In genomic region chr4:189162073-189162789, GRCh38 we compare ENCODE assay signal across 20 cellular contexts.
DNase-seq lines count a peak whose midpoint lies in the region; TF ChIP-seq lines count a peak whose summit lies in the region.
"Had no signal": no experiment of that assay in that cellular context is flagged by ENCODE, and none has a peak within 500 bp of the region (broad histone marks: within the 10 kb centered on the region; RNA-seq: fewer than 3 reads in every experiment).

No MANE protein-coding gene starts in this region.

- intact Hi-C loops in MCF 10A (cut with micrococcal nuclease), result no loop called here

- H3K4me3 ChIP-seq in H7 (ENCODE audit: insufficient read depth, low read depth, low read length), result no peak overlapping the region
- H3K4me3 ChIP-seq in iPS-15b (ENCODE audit: low read depth, low read length), result peak overlapping the region; percentile 16
- H3K4me3 ChIP-seq in neuronal stem cell (ENCODE audit: low read length in 2 of 2), result no peak overlapping the region
- H3K4me3 ChIP-seq: A549 had no signal

- H3K9me3 ChIP-seq in iPS-15b (ENCODE audit: control insufficient read depth, insufficient read depth, low read length) (no peaks in the 10 kb centered on the region), neuronal stem cell (replicated peaks in 1 of 2; ENCODE audit: control insufficient read depth in 2 of 2, insufficient read depth in 1 of 2, low read depth in 1 of 2, low read length in 2 of 2) (no peaks in the 10 kb centered on the region)
- H3K9me3 ChIP-seq: A549, Caco-2 had no signal

- H3K79me1 ChIP-seq in neuronal stem cell (ENCODE audit: low read depth, low read length), result no peaks in the 10 kb centered on the region

- no peaks in the 10 kb centered on the region for H3K27me3 Mint-ChIP-seq in MCF 10A (ENCODE audit: insufficient read depth, unreplicated experiment)
- H3K27me3 Mint-ChIP-seq: CD4-positive, alpha-beta T cell had no signal

- H3K4me3 Mint-ChIP-seq in MCF 10A (ENCODE audit: unreplicated experiment), result no peak overlapping the region
- H3K4me3 Mint-ChIP-seq: CD4-positive, alpha-beta T cell; T-cell had no signal

- no peak overlapping the region for H3K4ac ChIP-seq in neuronal stem cell (ENCODE audit: low read length)

- no peak overlapping the region for H2BK15ac ChIP-seq in neuronal stem cell (ENCODE audit: low read length)

- no peak overlapping the region for H2AK5ac ChIP-seq in neuronal stem cell (ENCODE audit: low read depth, low read length)

- no peak overlapping the region for H2BK12ac ChIP-seq in neuronal stem cell (ENCODE audit: low read length)

- H4K8ac ChIP-seq in neuronal stem cell (ENCODE audit: low read depth, low read length), result no peak overlapping the region

- POLR2A ChIA-PET in MCF 10A (lab: Yijun Ruan, JAX), result no interaction called here

- peak; percentile 45 for DNase-seq in H7
- peak; percentile 14 for DNase-seq in NCI-H526 treated with DMSO at 0.1 percent for 48 hours (lab: John Stamatoyannopoulos, UW)
- peak; percentile 15 for DNase-seq in neuronal stem cell (ENCODE audit: low spot score)
- DNase-seq in MCF 10A (ENCODE audit: unreplicated experiment), result no peak
- DNase-seq in SHP77 treated with DMSO at 0.1 percent for 48 hours (lab: John Stamatoyannopoulos, UW), result no peak
- no peak for DNase-seq in GOT3 (lab: John Stamatoyannopoulos, UW)
- DNase-seq in EL, result no peak
- DNase-seq: Caco-2; CD4-positive, alpha-beta T cell; NCI-H1105 treated with DMSO at 0.1 percent for 48 hours; NCI-H1694; NCI-H2081 treated with DMSO at 0.1 percent for 48 hours; NCI-H510A; NCI-H82; PC-3; RPMI8226; SIG-M5; T-cell had no signal

- WGBS in neuronal stem cell (ENCODE audit: extremely low coverage in 2 of 2, insufficient read length in 2 of 2, insufficient replicate concordance in 1 of 2), 2 donors, result no CpG with 5 or more reads among the region's 7 CpGs

- no peak overlapping the region for H3K4me2 ChIP-seq in neuronal stem cell (ENCODE audit: insufficient read depth, low read length, poor library complexity, severe bottlenecking)
- H3K4me2 ChIP-seq: A549 had no signal

- no peak overlapping the region for H2BK120ac ChIP-seq in neuronal stem cell (ENCODE audit: low read depth, low read length)

- H3K27ac Mint-ChIP-seq in MCF 10A (ENCODE audit: low read depth, unreplicated experiment), result no peak overlapping the region
- H3K27ac Mint-ChIP-seq: CD4-positive, alpha-beta T cell; T-cell had no signal

- CTCF ChIA-PET in MCF 10A (lab: Yijun Ruan, JAX), result no interaction called here

- H2BK5ac ChIP-seq in neuronal stem cell (ENCODE audit: low read length), result no peak overlapping the region

- H3K4me1 Mint-ChIP-seq in MCF 10A (ENCODE audit: insufficient read depth, unreplicated experiment), result no peaks in the 10 kb centered on the region
- H3K4me1 Mint-ChIP-seq: T-cell had no signal

- no peak for TF ChIP-seq CTCF in MCF 10A (IDR thresholded peaks at IDR 0.05; ENCODE audit: unreplicated experiment)

- no peaks in the 10 kb centered on the region for H3K36me3 Mint-ChIP-seq in MCF 10A (ENCODE audit: insufficient read depth, unreplicated experiment)
- H3K36me3 Mint-ChIP-seq: T-cell had no signal

- no peak overlapping the region for H3K9ac ChIP-seq in iPS-15b (ENCODE audit: low read depth, low read length)
- H3K9ac ChIP-seq in neuronal stem cell (ENCODE audit: low read depth, low read length, poor library complexity), result no peak overlapping the region

- H3K27me3 ChIP-seq in H7 (ENCODE audit: control insufficient read depth, insufficient read depth, low read length), result no peaks in the 10 kb centered on the region
- no peaks in the 10 kb centered on the region for H3K27me3 ChIP-seq in iPS-15b (ENCODE audit: control insufficient read depth, insufficient read depth, low read length)
- no peaks in the 10 kb centered on the region for H3K27me3 ChIP-seq in neuronal stem cell (ENCODE audit: control insufficient read depth in 3 of 3, insufficient read depth in 3 of 3, low read depth in 1 of 3, low read length in 3 of 3)

- H3K18ac ChIP-seq in neuronal stem cell (ENCODE audit: low read length), result peak overlapping the region; percentile 86

- H3K4me1 ChIP-seq in iPS-15b (ENCODE audit: control insufficient read depth, insufficient read depth, low read length) (peaks cover 22% of the 10 kb centered on the region), neuronal stem cell (ENCODE audit: control insufficient read depth in 2 of 2, insufficient read depth in 1 of 2, low read depth in 1 of 2, low read length in 2 of 2) (peaks cover 0 to 3% of the 10 kb centered on the region in 2 donors)
- H3K4me1 ChIP-seq: A549, Caco-2 had no signal

- H3K14ac ChIP-seq in neuronal stem cell (ENCODE audit: low read length), result no peak overlapping the region

- H3K27ac ChIP-seq in neuronal stem cell (replicated peaks; ENCODE audit: low read length), result peak overlapping the region; percentile 86
- H3K27ac ChIP-seq: A549 had no signal

- H3K36me3 ChIP-seq in H7 (replicated peaks; ENCODE audit: control insufficient read depth, insufficient read depth, low read length), result no peaks in the 10 kb centered on the region
- H3K36me3 ChIP-seq in iPS-15b (ENCODE audit: control insufficient read depth, insufficient read depth, low read length), result no peaks in the 10 kb centered on the region
- H3K36me3 ChIP-seq in neuronal stem cell (replicated peaks in 1 of 2; ENCODE audit: control insufficient read depth in 2 of 2, insufficient read depth in 2 of 2, low read length in 2 of 2), result no peaks in the 10 kb centered on the region

- no peak overlapping the region for H4K91ac ChIP-seq in neuronal stem cell (ENCODE audit: low read depth, low read length, poor library complexity)

- no peak overlapping the region for H2AFZ ChIP-seq in neuronal stem cell (ENCODE audit: low read length)

- BruUV-seq in MCF 10A (replicated peaks; lab: Mats Ljungman, UMichigan), result no TSS peak

- no peak overlapping the region for H3K23ac ChIP-seq in neuronal stem cell (ENCODE audit: low read depth, low read length, poor library complexity)

- H3K9me3 Mint-ChIP-seq in MCF 10A (ENCODE audit: unreplicated experiment), result no peaks in the 10 kb centered on the region

Comparison
In these comparisons a context has a peak if more than half of its experiments do, and no peak if none do; other contexts are left out.
1. DNase-seq: peak in H7 (single experiment), NCI-H526 treated with DMSO at 0.1 percent for 48 hours (single experiment) and neuronal stem cell (single experiment); none in MCF 10A (single experiment), SHP77 treated with DMSO at 0.1 percent for 48 hours (single experiment), GOT3 (single experiment) and EL (single experiment).